ENCODE assay signal across 13 cellular contexts in the genomic region with DNA sequence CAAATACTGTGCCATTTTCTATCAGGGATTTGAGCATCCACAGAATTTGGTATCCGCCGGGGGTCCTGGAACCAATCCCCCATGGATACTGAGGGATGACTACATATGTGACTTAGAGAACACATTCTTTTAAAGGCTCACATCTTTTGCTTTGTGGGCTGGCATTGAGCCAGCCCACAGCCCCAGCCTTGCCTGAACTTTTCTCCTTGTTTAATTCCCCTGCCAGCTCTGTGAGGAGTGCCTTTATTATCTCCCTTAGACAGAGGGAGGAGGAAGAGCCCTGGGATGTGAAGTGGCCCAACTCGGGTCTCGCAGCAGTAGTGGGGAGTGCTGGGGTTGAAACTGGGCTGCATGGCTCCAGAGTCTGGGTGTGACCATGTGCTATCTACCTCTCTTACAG. TPM values are rescaled to one million over a fixed set of nuclear protein-coding genes. Genes with fewer than 3 reads are reported as not detected.
DNase-seq lines count a peak whose midpoint lies in the region; ATAC-seq and TF ChIP-seq lines count a peak whose summit lies in the region.
"Had no signal": no experiment of that assay in that cellular context is flagged by ENCODE, and none has a peak within 500 bp of the region (broad histone marks: within the 10 kb centered on the region; RNA-seq: fewer than 3 reads in every experiment).

No MANE protein-coding gene starts in this region.

- peaks cover 31% of the 10 kb centered on the region for H3K36me3 Mint-ChIP-seq in activated CD4-positive, alpha-beta memory T cell treated with anti-CD3 and anti-CD28 coated beads for 36 hours
- H3K36me3 Mint-ChIP-seq in activated CD4-positive, alpha-beta memory T cell treated with anti-CD3 and anti-CD28 coated beads, Interleukin-2, amount 10 ng/mL, durations not matched to agents 7 days and 5 days (ENCODE audit: low read depth), result peaks cover 82% of the 10 kb centered on the region
- peaks cover 34% of the 10 kb centered on the region for H3K36me3 Mint-ChIP-seq in central memory CD8-positive, alpha-beta T cell (ENCODE audit: insufficient read depth)
- H3K36me3 Mint-ChIP-seq in stimulated activated effector memory CD8-positive, alpha-beta T cell treated with anti-CD3 and anti-CD28 coated beads, Interleukin-12 subunit alpha, Interleukin-12 subunit beta, amount 100 ng/mL, for 72 hours, result peaks cover 57% of the 10 kb centered on the region

- CTCF ChIA-PET in activated CD4-positive, alpha-beta memory T cell treated with anti-CD3 and anti-CD28 coated beads for 36 hours (lab: Charles Lee), result no interaction called here
- CTCF ChIA-PET in activated CD4-positive, alpha-beta memory T cell treated with anti-CD3 and anti-CD28 coated beads, Interleukin-2, amount 10 ng/mL, durations not matched to agents 7 days and 5 days (lab: Charles Lee), result no interaction called here
- CTCF ChIA-PET in OCI-LY7 (lab: Charles Lee; ENCODE audit: unreplicated experiment), result no interaction called here

- intact Hi-C loops in activated CD4-positive, alpha-beta memory T cell treated with anti-CD3 and anti-CD28 coated beads for 36 hours (cut with micrococcal nuclease), result no loop called here
- intact Hi-C loops in OCI-LY7 (cut with micrococcal nuclease; ENCODE audit: unreplicated experiment), result no loop called here

- H3K4me3 Mint-ChIP-seq in activated CD4-positive, alpha-beta memory T cell treated with anti-CD3 and anti-CD28 coated beads for 36 hours, result no peak overlapping the region
- no peak overlapping the region for H3K4me3 Mint-ChIP-seq in activated CD4-positive, alpha-beta memory T cell treated with anti-CD3 and anti-CD28 coated beads, Interleukin-2, amount 10 ng/mL, durations not matched to agents 7 days and 5 days
- no peak overlapping the region for H3K4me3 Mint-ChIP-seq in central memory CD8-positive, alpha-beta T cell
- H3K4me3 Mint-ChIP-seq in stimulated activated effector memory CD8-positive, alpha-beta T cell treated with anti-CD3 and anti-CD28 coated beads, Interleukin-12 subunit alpha, Interleukin-12 subunit beta, amount 100 ng/mL, for 72 hours, result peak overlapping the region; percentile 98
- H3K4me3 Mint-ChIP-seq: nephron progenitor cell had no signal

- no peak for DNase-seq in activated CD4-positive, alpha-beta memory T cell treated with anti-CD3 and anti-CD28 coated beads for 36 hours
- DNase-seq in activated CD4-positive, alpha-beta memory T cell treated with anti-CD3 and anti-CD28 coated beads, Interleukin-2, amount 10 ng/mL, durations not matched to agents 7 days and 5 days, result no peak
- DNase-seq in OCI-LY7 (ENCODE audit: low spot score), result no peak
- no peak for DNase-seq in central memory CD8-positive, alpha-beta T cell (ENCODE audit: low spot score in 2 of 2)
- no peak for DNase-seq in stimulated activated effector memory CD8-positive, alpha-beta T cell treated with anti-CD3 and anti-CD28 coated beads, Interleukin-12 subunit alpha, Interleukin-12 subunit beta, amount 100 ng/mL, for 72 hours (ENCODE audit: low spot score in 2 of 2)
- no peak for DNase-seq in BE2C
- DNase-seq in stimulated activated CD4-positive, alpha-beta T cell treated with anti-CD3 and anti-CD28 coated beads, Interleukin-2, amount 100 ng/mL, for 24 hours, result no peak
- DNase-seq in mesenteric fat pad (ENCODE audit: low spot score), result no peak
- DNase-seq: NCI-H187 treated with DMSO at 0.1 percent for 48 hours; nephron progenitor cell; stimulated activated naive CD8-positive, alpha-beta T cell treated with anti-CD3 and anti-CD28 coated beads, Interleukin-15, amount 100 ng/mL, for 72 hours; WERI-Rb-1 had no signal

- no peak overlapping the region for H3K27ac ChIP-seq in OCI-LY7 (ENCODE audit: low read depth, low read length, poor library complexity, severe bottlenecking)
- H3K27ac ChIP-seq: adrenal gland, WERI-Rb-1 had no signal

- peak overlapping the region; percentile 82; the same call in 1 of the 2 replicates for H3K4me2 ChIP-seq in OCI-LY7 (ENCODE audit: low read length)

- no peaks in the 10 kb centered on the region for H3K9me2 ChIP-seq in OCI-LY7 (ENCODE audit: insufficient read depth, low read length)

- H3K9me3 ChIP-seq in OCI-LY7 (ENCODE audit: low read length) (no peaks in the 10 kb centered on the region), BE2C (no peaks in the 10 kb centered on the region)
- H3K9me3 ChIP-seq: adrenal gland had no signal

- H4K20me1 ChIP-seq in OCI-LY7 (ENCODE audit: insufficient read depth, low read length), result peaks cover 36% of the 10 kb centered on the region

- no peaks in the 10 kb centered on the region for H3K27me3 ChIP-seq in BE2C
- H3K27me3 ChIP-seq: adrenal gland had no signal

- no peaks in the 10 kb centered on the region for H3K27me3 Mint-ChIP-seq in activated CD4-positive, alpha-beta memory T cell treated with anti-CD3 and anti-CD28 coated beads for 36 hours
- no peaks in the 10 kb centered on the region for H3K27me3 Mint-ChIP-seq in activated CD4-positive, alpha-beta memory T cell treated with anti-CD3 and anti-CD28 coated beads, Interleukin-2, amount 10 ng/mL, durations not matched to agents 7 days and 5 days
- no peaks in the 10 kb centered on the region for H3K27me3 Mint-ChIP-seq in central memory CD8-positive, alpha-beta T cell
- H3K27me3 Mint-ChIP-seq: stimulated activated naive CD8-positive, alpha-beta T cell treated with anti-CD3 and anti-CD28 coated beads, Interleukin-15, amount 100 ng/mL, for 72 hours had no signal

- peaks cover 49% of the 10 kb centered on the region; the same call in 1 of the 2 replicates for H3K36me3 ChIP-seq in OCI-LY7 (ENCODE audit: insufficient read depth, low read length)
- H3K36me3 ChIP-seq in BE2C, result no peaks in the 10 kb centered on the region
- H3K36me3 ChIP-seq: adrenal gland, WERI-Rb-1 had no signal

- H3K4me3 ChIP-seq in OCI-LY7 (ENCODE audit: low read depth, low read length, poor library complexity, severe bottlenecking) (no peak overlapping the region), BE2C (ENCODE audit: low read depth, low read length) (no peak overlapping the region)
- H3K4me3 ChIP-seq: adrenal gland had no signal

- POLR2A ChIA-PET in activated CD4-positive, alpha-beta memory T cell treated with anti-CD3 and anti-CD28 coated beads for 36 hours (lab: Charles Lee), result no interaction called here
- POLR2A ChIA-PET in activated CD4-positive, alpha-beta memory T cell treated with anti-CD3 and anti-CD28 coated beads, Interleukin-2, amount 10 ng/mL, durations not matched to agents 7 days and 5 days (lab: Charles Lee), result interaction anchor here (0.7 to 1.5 kb wide), 2 partner anchors 12 to 83 kb away, joined by 3 to 6 read pairs; no protein-coding TSS in a partner anchor
- POLR2A ChIA-PET in OCI-LY7 (lab: Charles Lee), result interaction anchor here (0.6 kb wide), 3 partner anchors 34 to 132 kb away, joined by 3 read pairs; no protein-coding TSS in a partner anchor

- peaks cover 59% of the 10 kb centered on the region for H3K79me2 ChIP-seq in OCI-LY7 (ENCODE audit: insufficient read depth, low read depth, low read length)

- ATAC-seq in central memory CD8-positive, alpha-beta T cell (replicated peaks; ENCODE audit: extremely low read depth, poor library complexity, severe bottlenecking), result no peak
- no peak for ATAC-seq in stimulated activated effector memory CD8-positive, alpha-beta T cell treated with anti-CD3 and anti-CD28 coated beads, Interleukin-12 subunit alpha, Interleukin-12 subunit beta, amount 100 ng/mL, for 72 hours
- ATAC-seq: stimulated activated naive CD8-positive, alpha-beta T cell treated with anti-CD3 and anti-CD28 coated beads, Interleukin-15, amount 100 ng/mL, for 72 hours had no signal

- H3K4me1 Mint-ChIP-seq in activated CD4-positive, alpha-beta memory T cell treated with anti-CD3 and anti-CD28 coated beads for 36 hours (ENCODE audit: low read depth), result peaks cover 96% of the 10 kb centered on the region
- H3K4me1 Mint-ChIP-seq in activated CD4-positive, alpha-beta memory T cell treated with anti-CD3 and anti-CD28 coated beads, Interleukin-2, amount 10 ng/mL, durations not matched to agents 7 days and 5 days, result peaks cover 97% of the 10 kb centered on the region
- H3K4me1 Mint-ChIP-seq in central memory CD8-positive, alpha-beta T cell, result peaks cover 87% of the 10 kb centered on the region
- H3K4me1 Mint-ChIP-seq in stimulated activated effector memory CD8-positive, alpha-beta T cell treated with anti-CD3 and anti-CD28 coated beads, Interleukin-12 subunit alpha, Interleukin-12 subunit beta, amount 100 ng/mL, for 72 hours, result peaks cover 88% of the 10 kb centered on the region

- no peaks in the 10 kb centered on the region for H3K9me3 Mint-ChIP-seq in activated CD4-positive, alpha-beta memory T cell treated with anti-CD3 and anti-CD28 coated beads for 36 hours
- no peaks in the 10 kb centered on the region for H3K9me3 Mint-ChIP-seq in activated CD4-positive, alpha-beta memory T cell treated with anti-CD3 and anti-CD28 coated beads, Interleukin-2, amount 10 ng/mL, durations not matched to agents 7 days and 5 days
- no peaks in the 10 kb centered on the region for H3K9me3 Mint-ChIP-seq in central memory CD8-positive, alpha-beta T cell
- H3K9me3 Mint-ChIP-seq in stimulated activated effector memory CD8-positive, alpha-beta T cell treated with anti-CD3 and anti-CD28 coated beads, Interleukin-12 subunit alpha, Interleukin-12 subunit beta, amount 100 ng/mL, for 72 hours, result no peaks in the 10 kb centered on the region
- H3K9me3 Mint-ChIP-seq: nephron progenitor cell; stimulated activated naive CD8-positive, alpha-beta T cell treated with anti-CD3 and anti-CD28 coated beads, Interleukin-15, amount 100 ng/mL, for 72 hours had no signal

- TF ChIP-seq CTCF in OCI-LY7 (conservative IDR thresholded peaks at IDR 0.05; ENCODE audit: low read length), result no peak
- TF ChIP-seq CTCF in BE2C (IDR thresholded peaks at IDR 0.05; ENCODE audit: low read depth, low read length), result no peak

- no TSS peak for BruUV-seq in OCI-LY7 (replicated peaks; lab: Mats Ljungman, UMichigan)

- H3K27ac Mint-ChIP-seq in activated CD4-positive, alpha-beta memory T cell treated with anti-CD3 and anti-CD28 coated beads for 36 hours, result peak overlapping the region; percentile 89
- no peak overlapping the region for H3K27ac Mint-ChIP-seq in activated CD4-positive, alpha-beta memory T cell treated with anti-CD3 and anti-CD28 coated beads, Interleukin-2, amount 10 ng/mL, durations not matched to agents 7 days and 5 days
- H3K27ac Mint-ChIP-seq in central memory CD8-positive, alpha-beta T cell (ENCODE audit: low read depth), result peak overlapping the region; percentile 82
- H3K27ac Mint-ChIP-seq in stimulated activated effector memory CD8-positive, alpha-beta T cell treated with anti-CD3 and anti-CD28 coated beads, Interleukin-12 subunit alpha, Interleukin-12 subunit beta, amount 100 ng/mL, for 72 hours, result peak overlapping the region; percentile 92
- H3K27ac Mint-ChIP-seq: nephron progenitor cell had no signal

- peaks cover 67% of the 10 kb centered on the region for H3K4me1 ChIP-seq in OCI-LY7 (ENCODE audit: insufficient read depth, low read length, poor library complexity, severe bottlenecking)
- no peaks in the 10 kb centered on the region for H3K4me1 ChIP-seq in BE2C

- H2AFZ ChIP-seq in OCI-LY7 (ENCODE audit: low read length), result no peak overlapping the region

RNA-seq across cellular contexts. Expression of a gene that starts 7.6 kb away (rescaled TPM):
- 10 to 100 TPM; 48.9 to 49.0 TPM for total RNA-seq in activated CD4-positive, alpha-beta memory T cell treated with anti-CD3 and anti-CD28 coated beads for 36 hours
- 10 to 100 TPM; 94.0 to 94.4 TPM for total RNA-seq in activated CD4-positive, alpha-beta memory T cell treated with anti-CD3 and anti-CD28 coated beads, Interleukin-2, amount 10 ng/mL, durations not matched to agents 7 days and 5 days
- 31.4 and 33.4 TPM in 2 replicates for total RNA-seq in OCI-LY7 (2014; rRNA removed; shearing (Covaris generic))
- total RNA-seq in OCI-LY7 (2022) (47.0 TPM in 2 replicates), mesenteric fat pad (46.7 TPM)
- polyA plus RNA-seq in BE2C (2012; ENCODE audit: insufficient read depth, insufficient read length, low read depth), result 5.4 TPM
